In genomic region chr10:97780991-97781540, GRCh38 we compare ENCODE assay signal across 10 cellular contexts. TPM values are rescaled to one million over a fixed set of nuclear protein-coding genes. Genes with fewer than 3 reads are reported as not detected.
A peak's percentile ranks its signal among the peaks of the same experiment; 100 is the strongest.
DNase-seq lines count a peak whose midpoint lies in the region; ATAC-seq and TF ChIP-seq lines count a peak whose summit lies in the region.
"Had no signal": no experiment of that assay in that cellular context is flagged by ENCODE, and none has a peak within 500 bp of the region (broad histone marks: within the 10 kb centered on the region; RNA-seq: fewer than 3 reads in every experiment).

No MANE protein-coding gene starts in this region.

- peak overlapping the region; percentile 50 for H2AFZ ChIP-seq in Loucy (ENCODE audit: low read length)
- H2AFZ ChIP-seq: PC-9 had no signal

- TF ChIP-seq CTCF in Loucy (conservative IDR thresholded peaks at IDR 0.05; ENCODE audit: low read length): no peak; the same call in 1 of the 2 replicates
- TF ChIP-seq CTCF in body of pancreas (IDR thresholded peaks at IDR 0.05): no peak
- no peak for TF ChIP-seq CTCF in Peyer's patch (IDR thresholded peaks at IDR 0.05)

- H3K27ac ChIP-seq in BLaER1 (peak overlapping the region; percentile 79), body of pancreas (peak overlapping the region; percentile 69 to 91 (median 88)), Peyer's patch (no peak overlapping the region)
- H3K27ac ChIP-seq: PC-9 had no signal

- WGBS in body of pancreas, 2 donors: 34 to 50% methylated on average over 5 to 6 of the region's 6 CpGs

- peaks cover 56% of the 10 kb centered on the region for H3K4me1 ChIP-seq in BLaER1
- peaks cover 19% of the 10 kb centered on the region for H3K4me1 ChIP-seq in Loucy (ENCODE audit: insufficient read depth, low read length, poor library complexity, severe bottlenecking)
- peaks cover 96% of the 10 kb centered on the region for H3K4me1 ChIP-seq in body of pancreas
- H3K4me1 ChIP-seq in Peyer's patch: peaks cover 0 to 12% (median 2%) of the 10 kb centered on the region in 4 donors

- POLR2A ChIA-PET in HEK293T (lab: Yijun Ruan, JAX): interaction anchor here (1.3 kb wide), 1 partner anchor 44 kb away, joined by 3 read pairs; the partner anchor contains the start of gene ZFYVE27

- H3K9me3 ChIP-seq in BLaER1 (no peaks in the 10 kb centered on the region), Loucy (ENCODE audit: insufficient read depth, low read depth, low read length) (no peaks in the 10 kb centered on the region), body of pancreas (no peaks in the 10 kb centered on the region), Peyer's patch (no peaks in the 10 kb centered on the region)

- H4K20me1 ChIP-seq in BLaER1 (no peaks in the 10 kb centered on the region), Loucy (ENCODE audit: insufficient read depth, low read length, poor library complexity, severe bottlenecking) (no peaks in the 10 kb centered on the region)

- no peak overlapping the region for H3K4me3 ChIP-seq in BLaER1
- peak overlapping the region; percentile 32 for H3K4me3 ChIP-seq in Loucy (ENCODE audit: low read length, poor library complexity, severe bottlenecking)
- H3K4me3 ChIP-seq in body of pancreas: no peak overlapping the region
- no peak overlapping the region for H3K4me3 ChIP-seq in Peyer's patch
- H3K4me3 ChIP-seq: PC-9 had no signal

- H3K9ac ChIP-seq in BLaER1: peak overlapping the region; percentile 58
- peak overlapping the region; percentile 51 for H3K9ac ChIP-seq in Loucy (ENCODE audit: low read depth, low read length, poor library complexity, severe bottlenecking)

- H3K79me2 ChIP-seq in Loucy (ENCODE audit: insufficient read depth, low read length): no peaks in the 10 kb centered on the region

- H3K9me2 ChIP-seq in Loucy (replicated peaks; ENCODE audit: low read depth, low read length): no peaks in the 10 kb centered on the region

- no peaks in the 10 kb centered on the region for H3K36me3 ChIP-seq in BLaER1
- H3K36me3 ChIP-seq in Loucy (ENCODE audit: insufficient read depth, low read length): no peaks in the 10 kb centered on the region
- H3K36me3 ChIP-seq in body of pancreas (replicated peaks in 1 of 2; ENCODE audit: insufficient read depth in 1 of 2, low read depth in 2 of 2): no peaks in the 10 kb centered on the region
- no peaks in the 10 kb centered on the region for H3K36me3 ChIP-seq in Peyer's patch

- CTCF ChIA-PET in HEK293T (lab: Yijun Ruan, JAX): interaction anchor here (0.6 to 0.9 kb wide), 3 partner anchors 9 to 106 kb away, joined by 3 to 6 read pairs (median 3); no protein-coding TSS in a partner anchor

- H3K4me2 ChIP-seq in BLaER1: peak overlapping the region; percentile 88
- peak overlapping the region; percentile 61 for H3K4me2 ChIP-seq in Loucy (ENCODE audit: low read depth, low read length, poor library complexity, severe bottlenecking)
- H3K4me2 ChIP-seq: PC-9 had no signal

- peak in 1 of 4 donors; percentile 18 for DNase-seq in body of pancreas
- DNase-seq in midbrain (lab: John Stamatoyannopoulos, UW): peak; percentile 48
- DNase-seq in HuH-7.5 (ENCODE audit: low spot score): no peak
- no peak for DNase-seq in Peyer's patch
- DNase-seq in HEK293T (ENCODE audit: extremely low spot score): no peak
- no peak for DNase-seq in NCI-H2171 (lab: John Stamatoyannopoulos, UW)
- DNase-seq: activated B cell treated with CpG ODN at 0.5 μM for 24 hours, PC-9 had no signal

- intact Hi-C loops in body of pancreas (cut with DNase I): no loop called here

- TF ChIP-seq POLR2A in body of pancreas (IDR thresholded peaks at IDR 0.05) (no peak), Peyer's patch (IDR thresholded peaks at IDR 0.05) (no peak)

- H3F3A ChIP-seq in Loucy (ENCODE audit: low read depth): no peaks in the 10 kb centered on the region

- H3K27me3 ChIP-seq in BLaER1 (no peaks in the 10 kb centered on the region), Loucy (ENCODE audit: insufficient read depth, low read length, poor library complexity, severe bottlenecking) (no peaks in the 10 kb centered on the region), body of pancreas (no peaks in the 10 kb centered on the region), Peyer's patch (no peaks in the 10 kb centered on the region)

- peak; percentile 4 for ATAC-seq in body of pancreas

TF ChIP-seq in HEK293T, 16 proteins besides CTCF, POLR2A, EP300 and RAD21:
- TF ChIP-seq FOXA1 (IDR thresholded peaks at IDR 0.05): no peak
- TF ChIP-seq TARDBP (IDR thresholded peaks at IDR 0.05): no peak
- TF ChIP-seq LEF1 (IDR thresholded peaks at IDR 0.05; ENCODE audit: borderline replicate concordance): no peak
- no peak for TF ChIP-seq FOXK2 (IDR thresholded peaks at IDR 0.05)
- TF ChIP-seq SP1 (IDR thresholded peaks at IDR 0.05): no peak
- no peak for TF ChIP-seq NFRKB (IDR thresholded peaks at IDR 0.05)
- TF ChIP-seq L3MBTL2 (conservative IDR thresholded peaks at IDR 0.05): no peak
- no peak for TF ChIP-seq HDGF (IDR thresholded peaks at IDR 0.05; ENCODE audit: borderline replicate concordance)
- TF ChIP-seq BHLHE40 (IDR thresholded peaks at IDR 0.05; ENCODE audit: borderline replicate concordance): no peak

RNA-seq across cellular contexts. Expression of gene SFRP5, which starts 9.3 kb away (rescaled TPM):
- total RNA-seq in body of pancreas (100 to 1,000 TPM; 163 to 226 TPM), Peyer's patch (10 to 100 TPM in 3 of 4 donors, not detected in 1; 18.0 to 67.3 (median 48.9) TPM)
- total RNA-seq: activated B cell treated with CpG ODN at 0.5 μM for 24 hours, PC-9 had no signal

RNA-seq across cellular contexts. Expression of gene ZFYVE27, which starts 44.1 kb away (rescaled TPM):
- total RNA-seq in body of pancreas: 10 to 100 TPM; 14.8 to 32.6 TPM
- total RNA-seq in Peyer's patch: 100 to 1,000 TPM in 1 of 4 donors, 10 to 100 TPM in 3; 61.1 to 121 (median 89.3) TPM

Comparison
In these comparisons a context has a peak if more than half of its experiments do, and no peak if none do; other contexts are left out.
1. H3K27ac ChIP-seq: peak in BLaER1 (single experiment) and body of pancreas (4 of 4); none in Peyer's patch (0 of 4).